Comparison of ENCODE assay signal across 1 cellular context in the genomic region with DNA sequence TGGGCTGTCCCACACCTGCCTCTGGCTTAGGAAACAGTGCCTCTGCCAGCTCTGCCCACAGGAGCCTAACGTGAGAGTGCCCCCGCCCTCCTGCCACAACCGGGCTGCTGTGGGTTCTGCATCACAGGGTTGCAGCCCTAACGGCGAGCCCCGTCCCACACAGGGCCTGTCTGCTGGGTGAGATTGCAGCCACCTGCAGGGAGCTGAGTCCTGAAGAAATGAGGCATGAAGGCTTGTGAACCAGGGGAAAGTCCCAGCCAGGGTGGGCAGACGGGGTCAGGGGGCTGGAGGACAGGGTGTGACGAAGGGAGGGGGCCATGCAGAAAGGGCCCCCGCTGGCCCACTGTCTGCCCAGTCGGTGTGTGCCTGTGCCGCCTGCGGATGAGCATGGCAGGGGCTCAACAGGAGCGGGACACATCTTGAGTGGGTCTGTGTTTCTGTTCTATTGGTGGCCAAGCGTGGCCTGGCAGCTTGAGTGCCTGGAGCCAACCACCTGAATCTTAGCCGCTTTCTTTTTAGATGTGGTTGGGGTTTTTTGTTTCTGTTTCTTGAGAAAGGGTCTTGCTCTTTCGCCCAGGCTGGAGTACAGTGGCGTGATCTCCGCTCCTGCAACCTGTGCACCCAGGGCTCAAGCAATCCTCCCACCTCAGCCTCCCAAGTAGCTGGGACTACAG.
TF ChIP-seq lines count a peak whose summit lies in the region.

No MANE protein-coding gene starts in this region.

TF ChIP-seq in GM12878, 131 proteins besides CTCF, POLR2A, EP300 and RAD21:
- peak; percentile 69; the same call in 1 of the 2 replicates for TF ChIP-seq TCF3 (IDR thresholded peaks at IDR 0.05; ENCODE audit: borderline replicate concordance, insufficient read depth, low read depth, low read length)
- no peak for TF ChIP-seq RELA (IDR thresholded peaks at IDR 0.05; ENCODE audit: borderline replicate concordance, partially characterized antibody)
- TF ChIP-seq, protein P1, sequence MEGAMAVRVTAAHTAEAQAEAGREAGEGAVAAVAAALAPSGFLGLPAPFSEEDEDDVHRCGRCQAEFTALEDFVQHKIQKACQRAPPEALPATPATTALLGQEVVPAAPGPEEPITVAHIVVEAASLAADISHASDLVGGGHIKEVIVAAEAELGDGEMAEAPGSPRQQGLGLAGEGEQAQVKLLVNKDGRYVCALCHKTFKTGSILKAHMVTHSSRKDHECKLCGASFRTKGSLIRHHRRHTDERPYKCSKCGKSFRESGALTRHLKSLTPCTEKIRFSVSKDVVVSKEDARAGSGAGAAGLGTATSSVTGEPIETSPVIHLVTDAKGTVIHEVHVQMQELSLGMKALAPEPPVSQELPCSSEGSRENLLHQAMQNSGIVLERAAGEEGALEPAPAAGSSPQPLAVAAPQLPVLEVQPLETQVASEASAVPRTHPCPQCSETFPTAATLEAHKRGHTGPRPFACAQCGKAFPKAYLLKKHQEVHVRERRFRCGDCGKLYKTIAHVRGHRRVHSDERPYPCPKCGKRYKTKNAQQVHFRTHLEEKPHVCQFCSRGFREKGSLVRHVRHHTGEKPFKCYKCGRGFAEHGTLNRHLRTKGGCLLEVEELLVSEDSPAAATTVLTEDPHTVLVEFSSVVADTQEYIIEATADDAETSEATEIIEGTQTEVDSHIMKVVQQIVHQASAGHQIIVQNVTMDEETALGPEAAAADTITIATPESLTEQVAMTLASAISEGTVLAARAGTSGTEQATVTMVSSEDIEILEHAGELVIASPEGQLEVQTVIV (IDR thresholded peaks at IDR 0.05; ENCODE audit: borderline replicate concordance, partially characterized antibody), result no peak
- no peak for TF ChIP-seq BCLAF1 (IDR thresholded peaks at IDR 0.05)
- no peak for TF ChIP-seq BHLHE40 (IDR thresholded peaks at IDR 0.05; ENCODE audit: borderline replicate concordance in 1 of 2, low read depth in 2 of 2, low read length in 1 of 2)
- no peak for TF ChIP-seq ZZZ3 (IDR thresholded peaks at IDR 0.05; ENCODE audit: control insufficient read depth, insufficient read length, low read depth)
- TF ChIP-seq SMARCA5 (IDR thresholded peaks at IDR 0.05), result no peak
- TF ChIP-seq CBX3 (IDR thresholded peaks at IDR 0.05; ENCODE audit: borderline replicate concordance, low read depth), result no peak
- TF ChIP-seq RUNX3 (IDR thresholded peaks at IDR 0.05; ENCODE audit: low read length), result peak; percentile 26; the same call in 1 of the 2 replicates
- TF ChIP-seq SREBF1 (IDR thresholded peaks at IDR 0.05; ENCODE audit: low read length), result no peak
- no peak for TF ChIP-seq ASH2L (IDR thresholded peaks at IDR 0.05; ENCODE audit: borderline replicate concordance, low read depth)
- no peak for TF ChIP-seq NFYA (IDR thresholded peaks at IDR 0.05; ENCODE audit: borderline replicate concordance, low read depth, low read length)
- TF ChIP-seq, protein P2, sequence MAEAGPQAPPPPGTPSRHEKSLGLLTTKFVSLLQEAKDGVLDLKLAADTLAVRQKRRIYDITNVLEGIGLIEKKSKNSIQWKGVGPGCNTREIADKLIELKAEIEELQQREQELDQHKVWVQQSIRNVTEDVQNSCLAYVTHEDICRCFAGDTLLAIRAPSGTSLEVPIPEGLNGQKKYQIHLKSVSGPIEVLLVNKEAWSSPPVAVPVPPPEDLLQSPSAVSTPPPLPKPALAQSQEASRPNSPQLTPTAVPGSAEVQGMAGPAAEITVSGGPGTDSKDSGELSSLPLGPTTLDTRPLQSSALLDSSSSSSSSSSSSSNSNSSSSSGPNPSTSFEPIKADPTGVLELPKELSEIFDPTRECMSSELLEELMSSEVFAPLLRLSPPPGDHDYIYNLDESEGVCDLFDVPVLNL (IDR thresholded peaks at IDR 0.05; ENCODE audit: low read depth, low read length), result no peak
- no peak for TF ChIP-seq BMI1 (IDR thresholded peaks at IDR 0.05; ENCODE audit: borderline replicate concordance)
- TF ChIP-seq GABPA (IDR thresholded peaks at IDR 0.05; ENCODE audit: low read depth), result no peak
- no peak for TF ChIP-seq POLR2AphosphoS2 (IDR thresholded peaks at IDR 0.05; ENCODE audit: low read depth, low read length)
- peak; percentile 17; the same call in 1 of the 2 replicates for TF ChIP-seq PAX5 (IDR thresholded peaks at IDR 0.05; ENCODE audit: borderline replicate concordance, low read depth, low read length)
- TF ChIP-seq KLF5 (IDR thresholded peaks at IDR 0.05; ENCODE audit: partially characterized antibody), result no peak
- TF ChIP-seq E2F8 (IDR thresholded peaks at IDR 0.05; ENCODE audit: low read depth, partially characterized antibody), result no peak
- TF ChIP-seq PBX3 (IDR thresholded peaks at IDR 0.05; ENCODE audit: insufficient replicate concordance, low read depth, low read length), result no peak
- TF ChIP-seq ESRRA (IDR thresholded peaks at IDR 0.05; ENCODE audit: low read length), result no peak
- no peak for TF ChIP-seq RB1 (IDR thresholded peaks at IDR 0.05; ENCODE audit: borderline replicate concordance)
- TF ChIP-seq HDAC6 (IDR thresholded peaks at IDR 0.05; ENCODE audit: unreplicated experiment), result no peak
- no peak for TF ChIP-seq NKRF (conservative IDR thresholded peaks at IDR 0.05)
- TF ChIP-seq FOXM1 (IDR thresholded peaks at IDR 0.05; ENCODE audit: low read depth, low read length), result no peak
- TF ChIP-seq, protein P3, sequence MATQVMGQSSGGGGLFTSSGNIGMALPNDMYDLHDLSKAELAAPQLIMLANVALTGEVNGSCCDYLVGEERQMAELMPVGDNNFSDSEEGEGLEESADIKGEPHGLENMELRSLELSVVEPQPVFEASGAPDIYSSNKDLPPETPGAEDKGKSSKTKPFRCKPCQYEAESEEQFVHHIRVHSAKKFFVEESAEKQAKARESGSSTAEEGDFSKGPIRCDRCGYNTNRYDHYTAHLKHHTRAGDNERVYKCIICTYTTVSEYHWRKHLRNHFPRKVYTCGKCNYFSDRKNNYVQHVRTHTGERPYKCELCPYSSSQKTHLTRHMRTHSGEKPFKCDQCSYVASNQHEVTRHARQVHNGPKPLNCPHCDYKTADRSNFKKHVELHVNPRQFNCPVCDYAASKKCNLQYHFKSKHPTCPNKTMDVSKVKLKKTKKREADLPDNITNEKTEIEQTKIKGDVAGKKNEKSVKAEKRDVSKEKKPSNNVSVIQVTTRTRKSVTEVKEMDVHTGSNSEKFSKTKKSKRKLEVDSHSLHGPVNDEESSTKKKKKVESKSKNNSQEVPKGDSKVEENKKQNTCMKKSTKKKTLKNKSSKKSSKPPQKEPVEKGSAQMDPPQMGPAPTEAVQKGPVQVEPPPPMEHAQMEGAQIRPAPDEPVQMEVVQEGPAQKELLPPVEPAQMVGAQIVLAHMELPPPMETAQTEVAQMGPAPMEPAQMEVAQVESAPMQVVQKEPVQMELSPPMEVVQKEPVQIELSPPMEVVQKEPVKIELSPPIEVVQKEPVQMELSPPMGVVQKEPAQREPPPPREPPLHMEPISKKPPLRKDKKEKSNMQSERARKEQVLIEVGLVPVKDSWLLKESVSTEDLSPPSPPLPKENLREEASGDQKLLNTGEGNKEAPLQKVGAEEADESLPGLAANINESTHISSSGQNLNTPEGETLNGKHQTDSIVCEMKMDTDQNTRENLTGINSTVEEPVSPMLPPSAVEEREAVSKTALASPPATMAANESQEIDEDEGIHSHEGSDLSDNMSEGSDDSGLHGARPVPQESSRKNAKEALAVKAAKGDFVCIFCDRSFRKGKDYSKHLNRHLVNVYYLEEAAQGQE (IDR thresholded peaks at IDR 0.05; ENCODE audit: low read depth, low read length), result no peak
